In the genomic region with DNA sequence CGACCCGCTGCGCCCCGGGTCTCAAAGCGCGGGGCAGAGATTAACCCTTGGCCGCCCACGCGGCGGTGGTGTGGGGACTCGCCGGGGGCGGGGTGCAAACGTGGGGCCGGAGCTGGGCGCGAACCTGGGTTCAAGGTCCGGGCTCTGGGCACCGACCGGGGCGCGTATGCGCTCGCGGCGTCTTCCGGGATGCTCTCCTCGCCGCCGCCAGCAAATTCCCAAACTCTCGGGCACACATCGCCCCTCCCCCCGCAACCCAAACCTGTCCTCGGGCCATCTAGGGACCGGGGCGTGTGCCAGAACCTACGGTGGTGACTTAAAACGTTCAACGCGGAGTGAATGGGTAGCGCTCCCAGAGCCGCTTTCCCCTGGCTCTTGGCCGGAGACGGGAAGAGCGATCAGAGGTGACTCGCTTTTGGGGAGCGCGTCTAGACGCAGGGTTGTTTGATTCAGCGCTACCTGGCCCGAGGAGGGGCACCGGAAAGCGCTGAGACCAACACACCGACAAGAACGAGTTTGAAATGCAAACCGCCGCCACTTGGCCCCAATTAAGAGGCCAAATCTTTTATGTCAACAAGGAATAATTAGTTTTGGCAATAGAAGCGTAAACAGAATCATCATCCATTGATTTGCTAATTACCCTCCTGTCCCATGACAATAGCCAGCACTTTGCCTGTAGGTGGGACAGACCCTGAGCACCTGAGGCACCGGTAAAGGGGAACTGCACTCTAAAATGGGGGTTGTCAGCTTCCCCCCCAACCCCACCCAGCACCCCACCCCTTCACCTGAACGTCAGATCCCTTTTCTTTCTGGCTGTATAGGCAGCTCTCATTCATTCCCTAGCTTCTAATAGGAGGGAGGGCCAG, we compare ENCODE assay signal across 1 cellular context.
TF ChIP-seq lines count a peak whose summit lies in the region.

No MANE protein-coding gene starts in this region.

TF ChIP-seq in HepG2, 621 proteins besides CTCF, POLR2A, EP300 and RAD21 (continues in another document):
- TF ChIP-seq, protein P1, sequence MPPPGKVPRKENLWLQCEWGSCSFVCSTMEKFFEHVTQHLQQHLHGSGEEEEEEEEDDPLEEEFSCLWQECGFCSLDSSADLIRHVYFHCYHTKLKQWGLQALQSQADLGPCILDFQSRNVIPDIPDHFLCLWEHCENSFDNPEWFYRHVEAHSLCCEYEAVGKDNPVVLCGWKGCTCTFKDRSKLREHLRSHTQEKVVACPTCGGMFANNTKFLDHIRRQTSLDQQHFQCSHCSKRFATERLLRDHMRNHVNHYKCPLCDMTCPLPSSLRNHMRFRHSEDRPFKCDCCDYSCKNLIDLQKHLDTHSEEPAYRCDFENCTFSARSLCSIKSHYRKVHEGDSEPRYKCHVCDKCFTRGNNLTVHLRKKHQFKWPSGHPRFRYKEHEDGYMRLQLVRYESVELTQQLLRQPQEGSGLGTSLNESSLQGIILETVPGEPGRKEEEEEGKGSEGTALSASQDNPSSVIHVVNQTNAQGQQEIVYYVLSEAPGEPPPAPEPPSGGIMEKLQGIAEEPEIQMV (CRISPR knock-in tag; IDR thresholded peaks at IDR 0.05; ENCODE audit: low read depth): 0 out of 2 replicates have a peak, but pooled peaks have one; percentile 25
- TF ChIP-seq ZNF124 (CRISPR knock-in tag; IDR thresholded peaks at IDR 0.05) (no peak; the same call in 1 of the 2 replicates), ADNP (CRISPR knock-in tag; IDR thresholded peaks at IDR 0.05) (peak; percentile 67; the same call in 1 of the 2 replicates), ARNT (IDR thresholded peaks at IDR 0.05) (no peak), ZNF652 (CRISPR knock-in tag; IDR thresholded peaks at IDR 0.05; ENCODE audit: borderline replicate concordance, low read depth) (peak; percentile 96), KLF16 (CRISPR knock-in tag; IDR thresholded peaks at IDR 0.05) (peak in 1 of 2 experiments; percentile 82; a peak in 2 of 4 replicates), ISL2 (CRISPR knock-in tag; IDR thresholded peaks at IDR 0.05) (peak; percentile 85), SMYD3 (CRISPR knock-in tag; IDR thresholded peaks at IDR 0.05) (0 out of 2 replicates have a peak, but pooled peaks have one; percentile 61), KMT2B (CRISPR knock-in tag; IDR thresholded peaks at IDR 0.05) (peak; percentile 68), PAWR (CRISPR knock-in tag; IDR thresholded peaks at IDR 0.05; ENCODE audit: borderline replicate concordance) (no peak), ZNF879 (CRISPR knock-in tag; IDR thresholded peaks at IDR 0.05) (no peak), ZNF878 (CRISPR knock-in tag; IDR thresholded peaks at IDR 0.05) (0 out of 2 replicates have a peak, but pooled peaks have one; percentile 65), ZNF333 (CRISPR knock-in tag; IDR thresholded peaks at IDR 0.05; ENCODE audit: borderline replicate concordance) (peak; percentile 82), TEAD3 (CRISPR knock-in tag; optimal IDR thresholded peaks at IDR 0.05; ENCODE audit: borderline replicate concordance) (peak; percentile 61), NCOA1 (CRISPR knock-in tag; IDR thresholded peaks at IDR 0.05) (peak; percentile 87), TBP (CRISPR knock-in tag; IDR thresholded peaks at IDR 0.05) (0 out of 2 replicates have a peak, but pooled peaks have one; percentile 32), ZNF232 (CRISPR knock-in tag; IDR thresholded peaks at IDR 0.05; ENCODE audit: borderline replicate concordance) (peak; percentile 78; the same call in 1 of the 2 replicates), ERF (CRISPR knock-in tag; IDR thresholded peaks at IDR 0.05) (peak; percentile 61), ZFYVE20 (CRISPR knock-in tag; IDR thresholded peaks at IDR 0.05; ENCODE audit: borderline replicate concordance, low read depth) (no peak), NRL (CRISPR knock-in tag; IDR thresholded peaks at IDR 0.05; ENCODE audit: borderline replicate concordance) (peak; percentile 96), ZSCAN9 (CRISPR knock-in tag; IDR thresholded peaks at IDR 0.05; ENCODE audit: borderline replicate concordance) (0 out of 2 replicates have a peak, but pooled peaks have one; percentile 45), ZNF367 (CRISPR knock-in tag; IDR thresholded peaks at IDR 0.05; ENCODE audit: borderline replicate concordance) (0 out of 2 replicates have a peak, but pooled peaks have one; percentile 73), ZNF33B (CRISPR knock-in tag; IDR thresholded peaks at IDR 0.05) (0 out of 2 replicates have a peak, but pooled peaks have one; percentile 40), KDM6A (CRISPR knock-in tag; IDR thresholded peaks at IDR 0.05; ENCODE audit: low read depth) (0 out of 2 replicates have a peak, but pooled peaks have one; percentile 14), ZNF326 (CRISPR knock-in tag; IDR thresholded peaks at IDR 0.05; ENCODE audit: borderline replicate concordance) (no peak), ZNF547 (CRISPR knock-in tag; IDR thresholded peaks at IDR 0.05) (peak; percentile 79; the same call in 1 of the 2 replicates), ZFP90 (CRISPR knock-in tag; IDR thresholded peaks at IDR 0.05; ENCODE audit: borderline replicate concordance) (peak; percentile 93)
- TF ChIP-seq, protein P2, sequence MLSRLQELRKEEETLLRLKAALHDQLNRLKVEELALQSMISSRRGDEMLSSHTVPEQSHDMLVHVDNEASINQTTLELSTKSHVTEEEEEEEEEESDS (CRISPR knock-in tag; IDR thresholded peaks at IDR 0.05; ENCODE audit: borderline replicate concordance): 0 out of 2 replicates have a peak, but pooled peaks have one; percentile 74
- TF ChIP-seq, protein P3, sequence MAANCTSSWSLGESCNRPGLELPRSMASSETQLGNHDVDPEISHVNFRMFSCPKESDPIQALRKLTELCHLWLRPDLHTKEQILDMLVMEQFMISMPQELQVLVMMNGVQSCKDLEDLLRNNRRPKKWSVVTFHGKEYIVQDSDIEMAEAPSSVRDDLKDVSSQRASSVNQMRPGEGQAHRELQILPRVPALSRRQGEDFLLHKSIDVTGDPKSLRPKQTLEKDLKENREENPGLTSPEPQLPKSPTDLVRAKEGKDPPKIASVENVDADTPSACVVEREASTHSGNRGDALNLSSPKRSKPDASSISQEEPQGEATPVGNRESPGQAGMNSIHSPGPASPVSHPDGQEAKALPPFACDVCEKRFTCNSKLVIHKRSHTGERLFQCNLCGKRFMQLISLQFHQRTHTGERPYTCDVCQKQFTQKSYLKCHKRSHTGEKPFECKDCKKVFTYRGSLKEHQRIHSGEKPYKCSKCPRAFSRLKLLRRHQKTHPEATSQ (CRISPR knock-in tag; IDR thresholded peaks at IDR 0.05; ENCODE audit: borderline replicate concordance): peak; percentile 67; the same call in 1 of the 2 replicates
- TF ChIP-seq, protein P4, sequence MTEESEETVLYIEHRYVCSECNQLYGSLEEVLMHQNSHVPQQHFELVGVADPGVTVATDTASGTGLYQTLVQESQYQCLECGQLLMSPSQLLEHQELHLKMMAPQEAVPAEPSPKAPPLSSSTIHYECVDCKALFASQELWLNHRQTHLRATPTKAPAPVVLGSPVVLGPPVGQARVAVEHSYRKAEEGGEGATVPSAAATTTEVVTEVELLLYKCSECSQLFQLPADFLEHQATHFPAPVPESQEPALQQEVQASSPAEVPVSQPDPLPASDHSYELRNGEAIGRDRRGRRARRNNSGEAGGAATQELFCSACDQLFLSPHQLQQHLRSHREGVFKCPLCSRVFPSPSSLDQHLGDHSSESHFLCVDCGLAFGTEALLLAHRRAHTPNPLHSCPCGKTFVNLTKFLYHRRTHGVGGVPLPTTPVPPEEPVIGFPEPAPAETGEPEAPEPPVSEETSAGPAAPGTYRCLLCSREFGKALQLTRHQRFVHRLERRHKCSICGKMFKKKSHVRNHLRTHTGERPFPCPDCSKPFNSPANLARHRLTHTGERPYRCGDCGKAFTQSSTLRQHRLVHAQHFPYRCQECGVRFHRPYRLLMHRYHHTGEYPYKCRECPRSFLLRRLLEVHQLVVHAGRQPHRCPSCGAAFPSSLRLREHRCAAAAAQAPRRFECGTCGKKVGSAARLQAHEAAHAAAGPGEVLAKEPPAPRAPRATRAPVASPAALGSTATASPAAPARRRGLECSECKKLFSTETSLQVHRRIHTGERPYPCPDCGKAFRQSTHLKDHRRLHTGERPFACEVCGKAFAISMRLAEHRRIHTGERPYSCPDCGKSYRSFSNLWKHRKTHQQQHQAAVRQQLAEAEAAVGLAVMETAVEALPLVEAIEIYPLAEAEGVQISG (CRISPR knock-in tag; IDR thresholded peaks at IDR 0.05): peak; percentile 81
- TF ChIP-seq, protein P5, sequence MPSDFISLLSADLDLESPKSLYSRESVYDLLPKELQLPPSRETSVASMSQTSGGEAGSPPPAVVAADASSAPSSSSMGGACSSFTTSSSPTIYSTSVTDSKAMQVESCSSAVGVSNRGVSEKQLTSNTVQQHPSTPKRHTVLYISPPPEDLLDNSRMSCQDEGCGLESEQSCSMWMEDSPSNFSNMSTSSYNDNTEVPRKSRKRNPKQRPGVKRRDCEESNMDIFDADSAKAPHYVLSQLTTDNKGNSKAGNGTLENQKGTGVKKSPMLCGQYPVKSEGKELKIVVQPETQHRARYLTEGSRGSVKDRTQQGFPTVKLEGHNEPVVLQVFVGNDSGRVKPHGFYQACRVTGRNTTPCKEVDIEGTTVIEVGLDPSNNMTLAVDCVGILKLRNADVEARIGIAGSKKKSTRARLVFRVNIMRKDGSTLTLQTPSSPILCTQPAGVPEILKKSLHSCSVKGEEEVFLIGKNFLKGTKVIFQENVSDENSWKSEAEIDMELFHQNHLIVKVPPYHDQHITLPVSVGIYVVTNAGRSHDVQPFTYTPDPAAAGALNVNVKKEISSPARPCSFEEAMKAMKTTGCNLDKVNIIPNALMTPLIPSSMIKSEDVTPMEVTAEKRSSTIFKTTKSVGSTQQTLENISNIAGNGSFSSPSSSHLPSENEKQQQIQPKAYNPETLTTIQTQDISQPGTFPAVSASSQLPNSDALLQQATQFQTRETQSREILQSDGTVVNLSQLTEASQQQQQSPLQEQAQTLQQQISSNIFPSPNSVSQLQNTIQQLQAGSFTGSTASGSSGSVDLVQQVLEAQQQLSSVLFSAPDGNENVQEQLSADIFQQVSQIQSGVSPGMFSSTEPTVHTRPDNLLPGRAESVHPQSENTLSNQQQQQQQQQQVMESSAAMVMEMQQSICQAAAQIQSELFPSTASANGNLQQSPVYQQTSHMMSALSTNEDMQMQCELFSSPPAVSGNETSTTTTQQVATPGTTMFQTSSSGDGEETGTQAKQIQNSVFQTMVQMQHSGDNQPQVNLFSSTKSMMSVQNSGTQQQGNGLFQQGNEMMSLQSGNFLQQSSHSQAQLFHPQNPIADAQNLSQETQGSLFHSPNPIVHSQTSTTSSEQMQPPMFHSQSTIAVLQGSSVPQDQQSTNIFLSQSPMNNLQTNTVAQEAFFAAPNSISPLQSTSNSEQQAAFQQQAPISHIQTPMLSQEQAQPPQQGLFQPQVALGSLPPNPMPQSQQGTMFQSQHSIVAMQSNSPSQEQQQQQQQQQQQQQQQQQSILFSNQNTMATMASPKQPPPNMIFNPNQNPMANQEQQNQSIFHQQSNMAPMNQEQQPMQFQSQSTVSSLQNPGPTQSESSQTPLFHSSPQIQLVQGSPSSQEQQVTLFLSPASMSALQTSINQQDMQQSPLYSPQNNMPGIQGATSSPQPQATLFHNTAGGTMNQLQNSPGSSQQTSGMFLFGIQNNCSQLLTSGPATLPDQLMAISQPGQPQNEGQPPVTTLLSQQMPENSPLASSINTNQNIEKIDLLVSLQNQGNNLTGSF (CRISPR knock-in tag; IDR thresholded peaks at IDR 0.05): peak; percentile 74; the same call in 1 of the 2 replicates
- TF ChIP-seq, protein P6, sequence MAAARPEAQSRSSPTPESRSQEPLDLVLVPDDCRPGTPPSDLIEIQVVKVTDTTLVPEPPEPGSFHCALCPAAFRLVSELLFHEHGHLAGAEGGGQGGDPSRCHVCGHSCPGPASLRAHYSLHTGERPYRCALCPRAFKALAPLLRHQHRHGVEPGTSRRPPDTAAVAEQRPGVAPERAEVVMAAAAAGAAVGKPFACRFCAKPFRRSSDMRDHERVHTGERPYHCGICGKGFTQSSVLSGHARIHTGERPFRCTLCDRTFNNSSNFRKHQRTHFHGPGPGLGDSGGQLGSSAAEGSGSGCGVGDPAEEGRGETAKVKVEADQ (CRISPR knock-in tag; IDR thresholded peaks at IDR 0.05; ENCODE audit: borderline replicate concordance): no peak; the same call in 1 of the 2 replicates
- TF ChIP-seq, protein P7, sequence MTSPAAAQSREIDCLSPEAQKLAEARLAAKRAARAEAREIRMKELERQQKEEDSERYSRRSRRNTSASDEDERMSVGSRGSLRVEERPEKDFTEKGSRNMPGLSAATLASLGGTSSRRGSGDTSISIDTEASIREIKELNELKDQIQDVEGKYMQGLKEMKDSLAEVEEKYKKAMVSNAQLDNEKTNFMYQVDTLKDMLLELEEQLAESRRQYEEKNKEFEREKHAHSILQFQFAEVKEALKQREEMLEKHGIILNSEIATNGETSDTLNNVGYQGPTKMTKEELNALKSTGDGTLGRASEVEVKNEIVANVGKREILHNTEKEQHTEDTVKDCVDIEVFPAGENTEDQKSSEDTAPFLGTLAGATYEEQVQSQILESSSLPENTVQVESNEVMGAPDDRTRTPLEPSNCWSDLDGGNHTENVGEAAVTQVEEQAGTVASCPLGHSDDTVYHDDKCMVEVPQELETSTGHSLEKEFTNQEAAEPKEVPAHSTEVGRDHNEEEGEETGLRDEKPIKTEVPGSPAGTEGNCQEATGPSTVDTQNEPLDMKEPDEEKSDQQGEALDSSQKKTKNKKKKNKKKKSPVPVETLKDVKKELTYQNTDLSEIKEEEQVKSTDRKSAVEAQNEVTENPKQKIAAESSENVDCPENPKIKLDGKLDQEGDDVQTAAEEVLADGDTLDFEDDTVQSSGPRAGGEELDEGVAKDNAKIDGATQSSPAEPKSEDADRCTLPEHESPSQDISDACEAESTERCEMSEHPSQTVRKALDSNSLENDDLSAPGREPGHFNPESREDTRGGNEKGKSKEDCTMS (CRISPR knock-in tag; conservative IDR thresholded peaks at IDR 0.05): no peak
- TF ChIP-seq, protein P8, sequence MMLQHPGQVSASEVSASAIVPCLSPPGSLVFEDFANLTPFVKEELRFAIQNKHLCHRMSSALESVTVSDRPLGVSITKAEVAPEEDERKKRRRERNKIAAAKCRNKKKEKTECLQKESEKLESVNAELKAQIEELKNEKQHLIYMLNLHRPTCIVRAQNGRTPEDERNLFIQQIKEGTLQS (CRISPR knock-in tag; IDR thresholded peaks at IDR 0.05): peak; percentile 58
- TF ChIP-seq, protein P9, sequence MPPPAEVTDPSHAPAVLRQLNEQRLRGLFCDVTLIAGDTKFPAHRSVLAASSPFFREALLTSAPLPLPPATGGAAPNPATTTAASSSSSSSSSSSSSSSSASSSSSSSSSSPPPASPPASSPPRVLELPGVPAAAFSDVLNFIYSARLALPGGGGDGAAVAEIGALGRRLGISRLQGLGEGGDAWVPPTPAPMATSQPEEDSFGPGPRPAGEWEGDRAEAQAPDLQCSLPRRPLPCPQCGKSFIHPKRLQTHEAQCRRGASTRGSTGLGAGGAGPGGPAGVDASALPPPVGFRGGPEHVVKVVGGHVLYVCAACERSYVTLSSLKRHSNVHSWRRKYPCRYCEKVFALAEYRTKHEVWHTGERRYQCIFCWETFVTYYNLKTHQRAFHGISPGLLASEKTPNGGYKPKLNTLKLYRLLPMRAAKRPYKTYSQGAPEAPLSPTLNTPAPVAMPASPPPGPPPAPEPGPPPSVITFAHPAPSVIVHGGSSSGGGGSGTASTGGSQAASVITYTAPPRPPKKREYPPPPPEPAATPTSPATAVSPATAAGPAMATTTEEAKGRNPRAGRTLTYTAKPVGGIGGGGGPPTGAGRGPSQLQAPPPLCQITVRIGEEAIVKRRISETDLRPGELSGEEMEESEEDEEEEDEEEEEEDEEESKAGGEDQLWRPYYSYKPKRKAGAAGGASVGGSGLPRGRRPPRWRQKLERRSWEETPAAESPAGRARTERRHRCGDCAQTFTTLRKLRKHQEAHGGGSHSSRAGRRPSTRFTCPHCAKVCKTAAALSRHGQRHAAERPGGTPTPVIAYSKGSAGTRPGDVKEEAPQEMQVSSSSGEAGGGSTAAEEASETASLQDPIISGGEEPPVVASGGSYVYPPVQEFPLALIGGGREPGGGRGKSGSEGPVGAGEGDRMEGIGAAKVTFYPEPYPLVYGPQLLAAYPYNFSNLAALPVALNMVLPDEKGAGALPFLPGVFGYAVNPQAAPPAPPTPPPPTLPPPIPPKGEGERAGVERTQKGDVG (CRISPR knock-in tag; IDR thresholded peaks at IDR 0.05; ENCODE audit: borderline replicate concordance): 0 out of 2 replicates have a peak, but pooled peaks have one; percentile 31
